Comparison of ENCODE assay signal across 8 cellular contexts in the genomic region with DNA sequence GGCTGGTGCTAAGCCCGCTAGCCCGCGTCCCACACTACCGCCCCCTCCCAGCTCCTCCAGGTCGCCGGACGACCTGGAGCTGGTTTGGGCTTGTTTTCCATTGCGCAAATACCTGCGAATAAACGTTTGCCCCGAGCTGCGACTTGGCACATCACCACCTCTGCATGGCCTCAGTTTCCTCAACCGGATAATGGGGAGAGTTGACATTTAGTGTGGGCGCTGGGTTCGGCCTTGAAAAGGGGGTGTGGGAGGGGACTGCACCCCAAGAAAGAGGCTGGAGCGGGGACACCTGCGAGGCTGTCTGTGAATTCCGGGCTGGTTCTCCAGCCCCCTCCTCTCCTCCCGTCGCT. TPM values are rescaled to one million over a fixed set of nuclear protein-coding genes. Genes with fewer than 3 reads are reported as not detected.
DNase-seq lines count a peak whose midpoint lies in the region; ATAC-seq and TF ChIP-seq lines count a peak whose summit lies in the region.

No MANE protein-coding gene starts in this region.

- in situ Hi-C loops in HAP-1 (cut with MboI; ENCODE audit: low sequenced_read_pairs): no loop called here

- DNase-seq in A673 (ENCODE audit: low spot score) (peak; percentile 63), HAP-1 (ENCODE audit: low spot score in 2 of 2) (no peak), NCI-H524 treated with DMSO at 0.1 percent for 48 hours (lab: John Stamatoyannopoulos, UW) (no peak), DMS153 treated with DMSO at 0.1 percent for 48 hours (lab: John Stamatoyannopoulos, UW; ENCODE audit: unreplicated experiment) (no peak), dedifferentiated amniotic fluid mesenchymal stem cell (ENCODE audit: extremely low spot score) (no peak)
- peak; percentile 17 for DNase-seq in activated gamma-delta T cell treated with anti-CD3 and anti-CD28 coated beads, Interleukin-2, amount 50 U/mL, for 16 hours (ENCODE audit: low read depth)
- peak; percentile 78 for DNase-seq in stimulated activated naive CD8-positive, alpha-beta T cell treated with anti-CD3 and anti-CD28 coated beads, Interleukin-15, Interleukin-2, amounts not matched to agents 100 U/mL and 50 U/mL, for 24 hours

- H3K4me1 ChIP-seq in A673 (ENCODE audit: insufficient read depth, low read length, poor library complexity, severe bottlenecking) (peaks cover 38% of the 10 kb centered on the region), HAP-1 (peaks cover 26% of the 10 kb centered on the region), iPS-18a (ENCODE audit: control insufficient read depth, low read depth, low read length) (peaks cover 16% of the 10 kb centered on the region)

- TF ChIP-seq CTCF in A673 (conservative IDR thresholded peaks at IDR 0.05; ENCODE audit: low read depth, low read length): no peak

- intact Hi-C loops in A673 (cut with micrococcal nuclease; ENCODE audit: unreplicated experiment): no loop called here

- H3K27ac ChIP-seq in A673 (ENCODE audit: low read depth, low read length, poor library complexity, severe bottlenecking): peak overlapping the region; percentile 98
- H3K27ac ChIP-seq in iPS-18a (ENCODE audit: low read length): peak overlapping the region; percentile 12

- POLR2A ChIA-PET in A673 (lab: Charles Lee; ENCODE audit: low non-redundant PET): interaction anchor here (2.1 kb wide), 1 partner anchor 12 kb away, joined by 88 read pairs; a partner anchor contains a TSS

- H3K27me3 ChIP-seq in A673 (replicated peaks; ENCODE audit: insufficient read depth, low read depth, low read length, poor library complexity) (no peaks in the 10 kb centered on the region), HAP-1 (ENCODE audit: low read depth) (no peaks in the 10 kb centered on the region), iPS-18a (ENCODE audit: control insufficient read depth, insufficient read depth, low read length) (no peaks in the 10 kb centered on the region)

- CTCF ChIA-PET in A673 (lab: Charles Lee): interaction anchor here (0.6 to 2.4 kb wide), 6 partner anchors 13 to 705 kb away, joined by 3 to 16 read pairs (median 6); no protein-coding TSS in a partner anchor

- H3K9me3 ChIP-seq in A673 (ENCODE audit: low read depth, low read length, poor library complexity, severe bottlenecking) (no peaks in the 10 kb centered on the region), HAP-1 (no peaks in the 10 kb centered on the region), iPS-18a (ENCODE audit: control insufficient read depth, low read depth, low read length) (no peaks in the 10 kb centered on the region)

- ATAC-seq in stimulated activated naive CD8-positive, alpha-beta T cell treated with anti-CD3 and anti-CD28 coated beads, Interleukin-15, Interleukin-2, amounts not matched to agents 100 U/mL and 50 U/mL, for 24 hours: peak; percentile 0

- H3K4me3 ChIP-seq in A673 (ENCODE audit: low read depth, low read length, poor library complexity, severe bottlenecking) (peak overlapping the region; percentile 64), HAP-1 (peak overlapping the region; percentile 44), iPS-18a (ENCODE audit: low read length) (peak overlapping the region; percentile 82)

- peak overlapping the region; percentile 47 for H3K9ac ChIP-seq in iPS-18a (ENCODE audit: low read length)

- no TSS peak for BruUV-seq in A673 (replicated peaks; lab: Mats Ljungman, UMichigan)

- no peaks in the 10 kb centered on the region for H3K36me3 ChIP-seq in A673 (ENCODE audit: insufficient read depth, low read length, poor library complexity, severe bottlenecking)
- no peaks in the 10 kb centered on the region for H3K36me3 ChIP-seq in HAP-1 (replicated peaks)
- no peaks in the 10 kb centered on the region for H3K36me3 ChIP-seq in iPS-18a (ENCODE audit: control insufficient read depth, low read depth, low read length)

RNA-seq across cellular contexts. Expression of a gene that starts 11.0 kb away (rescaled TPM):
- total RNA-seq in A673 (2021): 128 and 136 TPM in 2 replicates

RNA-seq across cellular contexts. Expression of a gene that starts 18.2 kb away (rescaled TPM):
- total RNA-seq in A673 (2021): 10.2 and 12.0 TPM in 2 replicates

RNA-seq across cellular contexts. Expression of a gene that starts 30.4 kb away (rescaled TPM):
- total RNA-seq in A673 (2021): 252 and 262 TPM in 2 replicates

RNA-seq across cellular contexts. Expression of a gene that starts 48.0 kb away (rescaled TPM):
- 15.8 and 23.0 TPM in 2 replicates for total RNA-seq in A673 (2021)

Comparison
In these comparisons a context has a peak if more than half of its experiments do, and no peak if none do; other contexts are left out.
1. DNase-seq: peak in A673 (single experiment), activated gamma-delta T cell treated with anti-CD3 and anti-CD28 coated beads, Interleukin-2, amount 50 U/mL, for 16 hours (single experiment) and stimulated activated naive CD8-positive, alpha-beta T cell treated with anti-CD3 and anti-CD28 coated beads, Interleukin-15, Interleukin-2, amounts not matched to agents 100 U/mL and 50 U/mL, for 24 hours (single experiment); none in HAP-1 (0 of 2), NCI-H524 treated with DMSO at 0.1 percent for 48 hours (single experiment), DMS153 treated with DMSO at 0.1 percent for 48 hours (single experiment) and dedifferentiated amniotic fluid mesenchymal stem cell (single experiment).
2. Peak in every context shown above with its lines, with median percentiles within 50 percentile points of each other: H3K4me3 ChIP-seq.